1 cellular context compared by ENCODE assay signal in the genomic region with DNA sequence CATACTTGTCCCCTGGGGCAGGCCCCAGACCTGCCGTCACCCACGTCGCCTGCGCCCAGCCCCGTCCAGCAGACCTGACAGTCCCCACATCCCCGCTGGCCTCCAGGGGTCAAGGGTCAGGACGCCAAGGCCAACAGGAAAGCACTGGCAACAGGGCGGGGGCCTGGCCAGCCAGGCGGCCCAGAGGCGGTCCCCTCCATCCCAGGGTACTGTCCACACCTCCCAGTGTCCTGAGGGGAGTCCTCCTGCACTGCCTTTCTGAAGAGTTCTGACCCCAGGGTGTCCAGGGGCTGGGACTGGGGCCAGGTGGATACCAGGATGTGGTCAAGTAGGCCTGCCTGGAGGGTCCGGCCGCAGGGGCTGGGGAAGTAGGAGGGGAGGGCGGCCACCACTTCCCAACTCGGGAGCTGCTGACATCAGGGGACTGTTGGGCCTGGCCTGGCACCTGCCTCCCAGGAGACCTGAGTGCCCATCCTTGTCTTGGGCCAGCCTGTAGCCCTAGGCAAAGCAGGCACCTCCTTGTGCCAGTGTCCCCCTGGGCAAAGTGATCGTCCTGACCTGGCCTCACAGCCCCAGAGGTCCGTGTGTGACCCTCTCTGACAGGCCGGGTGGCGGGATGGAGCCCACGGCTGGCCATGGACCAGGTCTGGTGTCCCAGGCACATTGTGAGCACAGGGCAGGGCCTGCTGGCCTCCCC.
TF ChIP-seq lines count a peak whose summit lies in the region.

No MANE protein-coding gene starts in this region.

TF ChIP-seq in HepG2, 621 proteins besides CTCF, POLR2A, EP300 and RAD21 (continued from another document and continues in another):
- TF ChIP-seq, protein P1, sequence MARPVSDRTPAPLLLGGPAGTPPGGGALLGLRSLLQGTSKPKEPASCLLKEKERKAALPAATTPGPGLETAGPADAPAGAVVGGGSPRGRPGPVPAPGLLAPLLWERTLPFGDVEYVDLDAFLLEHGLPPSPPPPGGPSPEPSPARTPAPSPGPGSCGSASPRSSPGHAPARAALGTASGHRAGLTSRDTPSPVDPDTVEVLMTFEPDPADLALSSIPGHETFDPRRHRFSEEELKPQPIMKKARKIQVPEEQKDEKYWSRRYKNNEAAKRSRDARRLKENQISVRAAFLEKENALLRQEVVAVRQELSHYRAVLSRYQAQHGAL (CRISPR knock-in tag; IDR thresholded peaks at IDR 0.05; ENCODE audit: not compliant biosample characterization), result no peak
- TF ChIP-seq U2AF1 (optimal IDR thresholded peaks at IDR 0.05; ENCODE audit: low read depth, low read length) (no peak), ZMYM2 (CRISPR knock-in tag; IDR thresholded peaks at IDR 0.05) (peak; percentile 67; the same call in 1 of the 2 replicates), ZSCAN29 (CRISPR knock-in tag; conservative IDR thresholded peaks at IDR 0.05) (no peak; the same call in 1 of the 2 replicates), SP1 (IDR thresholded peaks at IDR 0.05) (no peak), SP1 (CRISPR knock-in tag; IDR thresholded peaks at IDR 0.05) (peak; percentile 43; the same call in 1 of the 2 replicates), KAT7 (CRISPR knock-in tag; IDR thresholded peaks at IDR 0.05; ENCODE audit: borderline replicate concordance) (peak; percentile 50; the same call in 1 of the 2 replicates), SIN3A (IDR thresholded peaks at IDR 0.05; ENCODE audit: borderline replicate concordance, low read depth, low read length) (no peak), ZNF709 (CRISPR knock-in tag; IDR thresholded peaks at IDR 0.05) (0 out of 2 replicates have a peak, but pooled peaks have one; percentile 69), ZNF619 (CRISPR knock-in tag; IDR thresholded peaks at IDR 0.05) (no peak), ZNF207 (IDR thresholded peaks at IDR 0.05; ENCODE audit: borderline replicate concordance) (no peak), CENPT (CRISPR knock-in tag; IDR thresholded peaks at IDR 0.05; ENCODE audit: low read depth) (peak; percentile 33; the same call in 1 of the 2 replicates), FLYWCH1 (CRISPR knock-in tag; IDR thresholded peaks at IDR 0.05) (no peak), AKAP8 (CRISPR knock-in tag; IDR thresholded peaks at IDR 0.05) (peak; percentile 82; the same call in 1 of the 2 replicates), ZNF773 (CRISPR knock-in tag; IDR thresholded peaks at IDR 0.05; ENCODE audit: borderline replicate concordance) (no peak), IKZF4 (CRISPR knock-in tag; IDR thresholded peaks at IDR 0.05; ENCODE audit: borderline replicate concordance, low read depth, not compliant biosample characterization) (no peak), HOXA7 (CRISPR knock-in tag; IDR thresholded peaks at IDR 0.05) (no peak), SMAD3 (CRISPR knock-in tag; IDR thresholded peaks at IDR 0.05) (peak; percentile 31; the same call in 1 of the 2 replicates), PAF1 (CRISPR knock-in tag; IDR thresholded peaks at IDR 0.05) (no peak), TEAD3 (CRISPR knock-in tag; optimal IDR thresholded peaks at IDR 0.05; ENCODE audit: borderline replicate concordance) (peak; percentile 61), GTF3A (CRISPR knock-in tag; conservative IDR thresholded peaks at IDR 0.05) (no peak), ZNF589 (CRISPR knock-in tag; conservative IDR thresholded peaks at IDR 0.05) (no peak), ZNF713 (CRISPR knock-in tag; IDR thresholded peaks at IDR 0.05) (peak; percentile 58; the same call in 1 of the 2 replicates), NCOA1 (CRISPR knock-in tag; IDR thresholded peaks at IDR 0.05) (no peak), ZNF138 (CRISPR knock-in tag; IDR thresholded peaks at IDR 0.05; ENCODE audit: low read depth) (no peak), ZNF552 (CRISPR knock-in tag; IDR thresholded peaks at IDR 0.05; ENCODE audit: borderline replicate concordance) (no peak), ARHGAP35 (CRISPR knock-in tag; IDR thresholded peaks at IDR 0.05; ENCODE audit: borderline replicate concordance) (no peak), CBX5 (CRISPR knock-in tag; IDR thresholded peaks at IDR 0.05; ENCODE audit: borderline replicate concordance) (no peak), SMARCC2 (IDR thresholded peaks at IDR 0.05) (no peak), NR2F1 (CRISPR knock-in tag; IDR thresholded peaks at IDR 0.05) (peak; percentile 93 to 98), ZNF264 (CRISPR knock-in tag; IDR thresholded peaks at IDR 0.05) (no peak), CENPX (CRISPR knock-in tag; IDR thresholded peaks at IDR 0.05) (no peak), MED1 (CRISPR knock-in tag; IDR thresholded peaks at IDR 0.05) (peak; percentile 98)
- TF ChIP-seq, protein P2, sequence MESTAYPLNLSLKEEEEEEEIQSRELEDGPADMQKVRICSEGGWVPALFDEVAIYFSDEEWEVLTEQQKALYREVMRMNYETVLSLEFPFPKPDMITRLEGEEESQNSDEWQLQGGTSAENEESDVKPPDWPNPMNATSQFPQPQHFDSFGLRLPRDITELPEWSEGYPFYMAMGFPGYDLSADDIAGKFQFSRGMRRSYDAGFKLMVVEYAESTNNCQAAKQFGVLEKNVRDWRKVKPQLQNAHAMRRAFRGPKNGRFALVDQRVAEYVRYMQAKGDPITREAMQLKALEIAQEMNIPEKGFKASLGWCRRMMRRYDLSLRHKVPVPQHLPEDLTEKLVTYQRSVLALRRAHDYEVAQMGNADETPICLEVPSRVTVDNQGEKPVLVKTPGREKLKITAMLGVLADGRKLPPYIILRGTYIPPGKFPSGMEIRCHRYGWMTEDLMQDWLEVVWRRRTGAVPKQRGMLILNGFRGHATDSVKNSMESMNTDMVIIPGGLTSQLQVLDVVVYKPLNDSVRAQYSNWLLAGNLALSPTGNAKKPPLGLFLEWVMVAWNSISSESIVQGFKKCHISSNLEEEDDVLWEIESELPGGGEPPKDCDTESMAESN (CRISPR knock-in tag; conservative IDR thresholded peaks at IDR 0.05), result no peak
- TF ChIP-seq, protein P3, sequence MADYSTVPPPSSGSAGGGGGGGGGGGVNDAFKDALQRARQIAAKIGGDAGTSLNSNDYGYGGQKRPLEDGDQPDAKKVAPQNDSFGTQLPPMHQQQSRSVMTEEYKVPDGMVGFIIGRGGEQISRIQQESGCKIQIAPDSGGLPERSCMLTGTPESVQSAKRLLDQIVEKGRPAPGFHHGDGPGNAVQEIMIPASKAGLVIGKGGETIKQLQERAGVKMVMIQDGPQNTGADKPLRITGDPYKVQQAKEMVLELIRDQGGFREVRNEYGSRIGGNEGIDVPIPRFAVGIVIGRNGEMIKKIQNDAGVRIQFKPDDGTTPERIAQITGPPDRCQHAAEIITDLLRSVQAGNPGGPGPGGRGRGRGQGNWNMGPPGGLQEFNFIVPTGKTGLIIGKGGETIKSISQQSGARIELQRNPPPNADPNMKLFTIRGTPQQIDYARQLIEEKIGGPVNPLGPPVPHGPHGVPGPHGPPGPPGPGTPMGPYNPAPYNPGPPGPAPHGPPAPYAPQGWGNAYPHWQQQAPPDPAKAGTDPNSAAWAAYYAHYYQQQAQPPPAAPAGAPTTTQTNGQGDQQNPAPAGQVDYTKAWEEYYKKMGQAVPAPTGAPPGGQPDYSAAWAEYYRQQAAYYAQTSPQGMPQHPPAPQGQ (CRISPR knock-in tag; IDR thresholded peaks at IDR 0.05; ENCODE audit: borderline replicate concordance), result no peak
- TF ChIP-seq, protein P4, sequence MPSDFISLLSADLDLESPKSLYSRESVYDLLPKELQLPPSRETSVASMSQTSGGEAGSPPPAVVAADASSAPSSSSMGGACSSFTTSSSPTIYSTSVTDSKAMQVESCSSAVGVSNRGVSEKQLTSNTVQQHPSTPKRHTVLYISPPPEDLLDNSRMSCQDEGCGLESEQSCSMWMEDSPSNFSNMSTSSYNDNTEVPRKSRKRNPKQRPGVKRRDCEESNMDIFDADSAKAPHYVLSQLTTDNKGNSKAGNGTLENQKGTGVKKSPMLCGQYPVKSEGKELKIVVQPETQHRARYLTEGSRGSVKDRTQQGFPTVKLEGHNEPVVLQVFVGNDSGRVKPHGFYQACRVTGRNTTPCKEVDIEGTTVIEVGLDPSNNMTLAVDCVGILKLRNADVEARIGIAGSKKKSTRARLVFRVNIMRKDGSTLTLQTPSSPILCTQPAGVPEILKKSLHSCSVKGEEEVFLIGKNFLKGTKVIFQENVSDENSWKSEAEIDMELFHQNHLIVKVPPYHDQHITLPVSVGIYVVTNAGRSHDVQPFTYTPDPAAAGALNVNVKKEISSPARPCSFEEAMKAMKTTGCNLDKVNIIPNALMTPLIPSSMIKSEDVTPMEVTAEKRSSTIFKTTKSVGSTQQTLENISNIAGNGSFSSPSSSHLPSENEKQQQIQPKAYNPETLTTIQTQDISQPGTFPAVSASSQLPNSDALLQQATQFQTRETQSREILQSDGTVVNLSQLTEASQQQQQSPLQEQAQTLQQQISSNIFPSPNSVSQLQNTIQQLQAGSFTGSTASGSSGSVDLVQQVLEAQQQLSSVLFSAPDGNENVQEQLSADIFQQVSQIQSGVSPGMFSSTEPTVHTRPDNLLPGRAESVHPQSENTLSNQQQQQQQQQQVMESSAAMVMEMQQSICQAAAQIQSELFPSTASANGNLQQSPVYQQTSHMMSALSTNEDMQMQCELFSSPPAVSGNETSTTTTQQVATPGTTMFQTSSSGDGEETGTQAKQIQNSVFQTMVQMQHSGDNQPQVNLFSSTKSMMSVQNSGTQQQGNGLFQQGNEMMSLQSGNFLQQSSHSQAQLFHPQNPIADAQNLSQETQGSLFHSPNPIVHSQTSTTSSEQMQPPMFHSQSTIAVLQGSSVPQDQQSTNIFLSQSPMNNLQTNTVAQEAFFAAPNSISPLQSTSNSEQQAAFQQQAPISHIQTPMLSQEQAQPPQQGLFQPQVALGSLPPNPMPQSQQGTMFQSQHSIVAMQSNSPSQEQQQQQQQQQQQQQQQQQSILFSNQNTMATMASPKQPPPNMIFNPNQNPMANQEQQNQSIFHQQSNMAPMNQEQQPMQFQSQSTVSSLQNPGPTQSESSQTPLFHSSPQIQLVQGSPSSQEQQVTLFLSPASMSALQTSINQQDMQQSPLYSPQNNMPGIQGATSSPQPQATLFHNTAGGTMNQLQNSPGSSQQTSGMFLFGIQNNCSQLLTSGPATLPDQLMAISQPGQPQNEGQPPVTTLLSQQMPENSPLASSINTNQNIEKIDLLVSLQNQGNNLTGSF (CRISPR knock-in tag; IDR thresholded peaks at IDR 0.05), result no peak
- TF ChIP-seq, protein P5, sequence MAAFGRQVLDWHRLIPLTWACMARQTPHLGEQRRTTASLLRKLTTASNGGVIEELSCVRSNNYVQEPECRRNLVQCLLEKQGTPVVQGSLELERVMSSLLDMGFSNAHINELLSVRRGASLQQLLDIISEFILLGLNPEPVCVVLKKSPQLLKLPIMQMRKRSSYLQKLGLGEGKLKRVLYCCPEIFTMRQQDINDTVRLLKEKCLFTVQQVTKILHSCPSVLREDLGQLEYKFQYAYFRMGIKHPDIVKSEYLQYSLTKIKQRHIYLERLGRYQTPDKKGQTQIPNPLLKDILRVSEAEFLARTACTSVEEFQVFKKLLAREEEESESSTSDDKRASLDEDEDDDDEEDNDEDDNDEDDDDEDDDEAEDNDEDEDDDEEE (CRISPR knock-in tag; IDR thresholded peaks at IDR 0.05), result no peak
- TF ChIP-seq, protein P6, sequence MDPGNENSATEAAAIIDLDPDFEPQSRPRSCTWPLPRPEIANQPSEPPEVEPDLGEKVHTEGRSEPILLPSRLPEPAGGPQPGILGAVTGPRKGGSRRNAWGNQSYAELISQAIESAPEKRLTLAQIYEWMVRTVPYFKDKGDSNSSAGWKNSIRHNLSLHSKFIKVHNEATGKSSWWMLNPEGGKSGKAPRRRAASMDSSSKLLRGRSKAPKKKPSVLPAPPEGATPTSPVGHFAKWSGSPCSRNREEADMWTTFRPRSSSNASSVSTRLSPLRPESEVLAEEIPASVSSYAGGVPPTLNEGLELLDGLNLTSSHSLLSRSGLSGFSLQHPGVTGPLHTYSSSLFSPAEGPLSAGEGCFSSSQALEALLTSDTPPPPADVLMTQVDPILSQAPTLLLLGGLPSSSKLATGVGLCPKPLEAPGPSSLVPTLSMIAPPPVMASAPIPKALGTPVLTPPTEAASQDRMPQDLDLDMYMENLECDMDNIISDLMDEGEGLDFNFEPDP (CRISPR knock-in tag; conservative IDR thresholded peaks at IDR 0.05), result no peak
- TF ChIP-seq, protein P7, sequence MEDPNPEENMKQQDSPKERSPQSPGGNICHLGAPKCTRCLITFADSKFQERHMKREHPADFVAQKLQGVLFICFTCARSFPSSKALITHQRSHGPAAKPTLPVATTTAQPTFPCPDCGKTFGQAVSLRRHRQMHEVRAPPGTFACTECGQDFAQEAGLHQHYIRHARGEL (CRISPR knock-in tag; IDR thresholded peaks at IDR 0.05), result no peak
- TF ChIP-seq, protein P8, sequence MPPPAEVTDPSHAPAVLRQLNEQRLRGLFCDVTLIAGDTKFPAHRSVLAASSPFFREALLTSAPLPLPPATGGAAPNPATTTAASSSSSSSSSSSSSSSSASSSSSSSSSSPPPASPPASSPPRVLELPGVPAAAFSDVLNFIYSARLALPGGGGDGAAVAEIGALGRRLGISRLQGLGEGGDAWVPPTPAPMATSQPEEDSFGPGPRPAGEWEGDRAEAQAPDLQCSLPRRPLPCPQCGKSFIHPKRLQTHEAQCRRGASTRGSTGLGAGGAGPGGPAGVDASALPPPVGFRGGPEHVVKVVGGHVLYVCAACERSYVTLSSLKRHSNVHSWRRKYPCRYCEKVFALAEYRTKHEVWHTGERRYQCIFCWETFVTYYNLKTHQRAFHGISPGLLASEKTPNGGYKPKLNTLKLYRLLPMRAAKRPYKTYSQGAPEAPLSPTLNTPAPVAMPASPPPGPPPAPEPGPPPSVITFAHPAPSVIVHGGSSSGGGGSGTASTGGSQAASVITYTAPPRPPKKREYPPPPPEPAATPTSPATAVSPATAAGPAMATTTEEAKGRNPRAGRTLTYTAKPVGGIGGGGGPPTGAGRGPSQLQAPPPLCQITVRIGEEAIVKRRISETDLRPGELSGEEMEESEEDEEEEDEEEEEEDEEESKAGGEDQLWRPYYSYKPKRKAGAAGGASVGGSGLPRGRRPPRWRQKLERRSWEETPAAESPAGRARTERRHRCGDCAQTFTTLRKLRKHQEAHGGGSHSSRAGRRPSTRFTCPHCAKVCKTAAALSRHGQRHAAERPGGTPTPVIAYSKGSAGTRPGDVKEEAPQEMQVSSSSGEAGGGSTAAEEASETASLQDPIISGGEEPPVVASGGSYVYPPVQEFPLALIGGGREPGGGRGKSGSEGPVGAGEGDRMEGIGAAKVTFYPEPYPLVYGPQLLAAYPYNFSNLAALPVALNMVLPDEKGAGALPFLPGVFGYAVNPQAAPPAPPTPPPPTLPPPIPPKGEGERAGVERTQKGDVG (CRISPR knock-in tag; IDR thresholded peaks at IDR 0.05; ENCODE audit: borderline replicate concordance), result no peak
- TF ChIP-seq, protein P9, sequence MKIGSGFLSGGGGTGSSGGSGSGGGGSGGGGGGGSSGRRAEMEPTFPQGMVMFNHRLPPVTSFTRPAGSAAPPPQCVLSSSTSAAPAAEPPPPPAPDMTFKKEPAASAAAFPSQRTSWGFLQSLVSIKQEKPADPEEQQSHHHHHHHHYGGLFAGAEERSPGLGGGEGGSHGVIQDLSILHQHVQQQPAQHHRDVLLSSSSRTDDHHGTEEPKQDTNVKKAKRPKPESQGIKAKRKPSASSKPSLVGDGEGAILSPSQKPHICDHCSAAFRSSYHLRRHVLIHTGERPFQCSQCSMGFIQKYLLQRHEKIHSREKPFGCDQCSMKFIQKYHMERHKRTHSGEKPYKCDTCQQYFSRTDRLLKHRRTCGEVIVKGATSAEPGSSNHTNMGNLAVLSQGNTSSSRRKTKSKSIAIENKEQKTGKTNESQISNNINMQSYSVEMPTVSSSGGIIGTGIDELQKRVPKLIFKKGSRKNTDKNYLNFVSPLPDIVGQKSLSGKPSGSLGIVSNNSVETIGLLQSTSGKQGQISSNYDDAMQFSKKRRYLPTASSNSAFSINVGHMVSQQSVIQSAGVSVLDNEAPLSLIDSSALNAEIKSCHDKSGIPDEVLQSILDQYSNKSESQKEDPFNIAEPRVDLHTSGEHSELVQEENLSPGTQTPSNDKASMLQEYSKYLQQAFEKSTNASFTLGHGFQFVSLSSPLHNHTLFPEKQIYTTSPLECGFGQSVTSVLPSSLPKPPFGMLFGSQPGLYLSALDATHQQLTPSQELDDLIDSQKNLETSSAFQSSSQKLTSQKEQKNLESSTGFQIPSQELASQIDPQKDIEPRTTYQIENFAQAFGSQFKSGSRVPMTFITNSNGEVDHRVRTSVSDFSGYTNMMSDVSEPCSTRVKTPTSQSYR (CRISPR knock-in tag; IDR thresholded peaks at IDR 0.05; ENCODE audit: borderline replicate concordance), result 0 out of 2 replicates have a peak, but pooled peaks have one; percentile 38
